ENCODE assay signal across 8 cellular contexts in genomic region chr5:18314192-18314778, GRCh38.
A peak's percentile ranks its signal among the peaks of the same experiment; 100 is the strongest.
DNase-seq lines count a peak whose midpoint lies in the region; ATAC-seq, FAIRE-seq and TF ChIP-seq lines count a peak whose summit lies in the region.

No MANE protein-coding gene starts in this region.

- H3K36me3 Mint-ChIP-seq in activated T-cell treated with anti-CD3 and anti-CD28 coated beads, Interleukin-2, amount 50 U/mL, for 72 hours (ENCODE audit: insufficient read depth in 2 of 2), result peaks cover 0 to 2% of the 10 kb centered on the region in 2 donors

- ATAC-seq in activated T-cell treated with anti-CD3 and anti-CD28 coated beads, Interleukin-2, amount 50 U/mL, for 72 hours (replicated peaks in 1 of 2), result no peak

- TF ChIP-seq CTCF in AG10803 (conservative IDR thresholded peaks at IDR 0.05; ENCODE audit: low read length) (peak; percentile 50), GM20000 (IDR thresholded peaks at IDR 0.05; ENCODE audit: extremely low read depth, missing control alignments) (no peak), foreskin fibroblast (IDR thresholded peaks at IDR 0.05; ENCODE audit: low read depth, low read length) (peak; percentile 31), transverse colon (IDR thresholded peaks at IDR 0.05) (peak; percentile 26 to 64 (median 47)), lower leg skin (IDR thresholded peaks at IDR 0.05) (no peak), suprapubic skin (IDR thresholded peaks at IDR 0.05) (peak in 1 of 2 donors; percentile 20)

- intact Hi-C loops in transverse colon (cut with DNase I; ENCODE audit: low total_unique reads) (no loop called here), lower leg skin (cut with DNase I; ENCODE audit: low total_unique reads) (loop anchor here (5.0 kb wide), 1 partner anchor 1097 kb away; the partner anchor contains the start of gene BASP1)

- no peak overlapping the region for H3K4me3 Mint-ChIP-seq in activated T-cell treated with anti-CD3 and anti-CD28 coated beads, Interleukin-2, amount 50 U/mL, for 72 hours

- in situ Hi-C loops in transverse colon (cut with MboI; ENCODE audit: low pct_ligation_motif_present in 1 of 4, low pct_unique_long_range_greater_than_20kb in 1 of 4, low sequenced_read_pairs in 3 of 4), result loop anchor here in 1 of 4 donors (10.0 to 25.0 kb wide), 2 partner anchors 1099 to 1527 kb away; partner anchors contain the start of gene BASP1

- H3K36me3 ChIP-seq in transverse colon (no peaks in the 10 kb centered on the region), suprapubic skin (no peaks in the 10 kb centered on the region)

- TF ChIP-seq EP300 in transverse colon (IDR thresholded peaks at IDR 0.05; ENCODE audit: low read depth) (no peak), suprapubic skin (IDR thresholded peaks at IDR 0.05) (no peak)

- H3K4me1 Mint-ChIP-seq in activated T-cell treated with anti-CD3 and anti-CD28 coated beads, Interleukin-2, amount 50 U/mL, for 72 hours (ENCODE audit: low read depth), result no peaks in the 10 kb centered on the region

- H3K27me3 ChIP-seq in transverse colon, result no peaks in the 10 kb centered on the region
- H3K27me3 ChIP-seq in suprapubic skin, result no peaks in the 10 kb centered on the region

- TF ChIP-seq POLR2A in transverse colon (IDR thresholded peaks at IDR 0.05), result no peak
- TF ChIP-seq POLR2A in lower leg skin (IDR thresholded peaks at IDR 0.05), result no peak
- no peak for TF ChIP-seq POLR2A in suprapubic skin (IDR thresholded peaks at IDR 0.05)

- no peak overlapping the region for H3K27ac ChIP-seq in transverse colon
- no peak overlapping the region for H3K27ac ChIP-seq in suprapubic skin

- FAIRE-seq in RCC 7860 (lab: Jason Lieb, UNC), result peak; percentile 83

- H3K9me3 ChIP-seq in transverse colon (no peaks in the 10 kb centered on the region), suprapubic skin (no peaks in the 10 kb centered on the region)

- H3K4me1 ChIP-seq in transverse colon (no peaks in the 10 kb centered on the region), suprapubic skin (no peaks in the 10 kb centered on the region)

- H3K27ac Mint-ChIP-seq in activated T-cell treated with anti-CD3 and anti-CD28 coated beads, Interleukin-2, amount 50 U/mL, for 72 hours, result no peak overlapping the region

- H3K4me3 ChIP-seq in AG10803 (ENCODE audit: low read length) (no peak overlapping the region), foreskin fibroblast (ENCODE audit: low read depth in 1 of 2, low read length in 2 of 2) (no peak overlapping the region), transverse colon (no peak overlapping the region), lower leg skin (ENCODE audit: low read depth, poor library complexity, severe bottlenecking) (no peak overlapping the region), suprapubic skin (no peak overlapping the region)

- 28 to 36% methylated on average over 6 of the region's 6 CpGs for WGBS in transverse colon (ENCODE audit: low coverage in 1 of 2), 2 donors
- 37 to 41% methylated on average over 6 of the region's 6 CpGs for WGBS in lower leg skin, 2 donors
- WGBS in suprapubic skin, result 38% methylated on average over 6 of the region's 6 CpGs

- no peaks in the 10 kb centered on the region for H3K9me3 Mint-ChIP-seq in activated T-cell treated with anti-CD3 and anti-CD28 coated beads, Interleukin-2, amount 50 U/mL, for 72 hours

- DNase-seq in AG10803 (ENCODE audit: low read depth), result peak; percentile 31
- peak; percentile 39 for DNase-seq in GM20000 (ENCODE audit: low spot score)
- DNase-seq in RCC 7860 (ENCODE audit: low spot score), result peak; percentile 24
- DNase-seq in foreskin fibroblast, result peak; percentile 2 to 44
- DNase-seq in transverse colon, result no peak
- DNase-seq in lower leg skin (ENCODE audit: low spot score in 2 of 2), result no peak
- DNase-seq in activated T-cell treated with anti-CD3 and anti-CD28 coated beads, Interleukin-2, amount 50 U/mL, for 72 hours, result no peak
- DNase-seq in suprapubic skin (ENCODE audit: low spot score in 2 of 2), result no peak

- H3K27me3 Mint-ChIP-seq in activated T-cell treated with anti-CD3 and anti-CD28 coated beads, Interleukin-2, amount 50 U/mL, for 72 hours (ENCODE audit: low read depth), result no peaks in the 10 kb centered on the region

Comparison
In these comparisons a context has a peak if more than half of its experiments do, and no peak if none do; other contexts are left out.
1. DNase-seq: peak in AG10803 (single experiment), GM20000 (single experiment), RCC 7860 (single experiment) and foreskin fibroblast (2 of 2); none in transverse colon (single experiment), lower leg skin (0 of 2), activated T-cell treated with anti-CD3 and anti-CD28 coated beads, Interleukin-2, amount 50 U/mL, for 72 hours (0 of 2) and suprapubic skin (0 of 2).
2. CTCF ChIP-seq: peak in AG10803 (single experiment), foreskin fibroblast (single experiment) and transverse colon (5 of 5); none in GM20000 (single experiment) and lower leg skin (0 of 3).